Comparison of ENCODE assay signal across 10 cellular contexts in the genomic region with DNA sequence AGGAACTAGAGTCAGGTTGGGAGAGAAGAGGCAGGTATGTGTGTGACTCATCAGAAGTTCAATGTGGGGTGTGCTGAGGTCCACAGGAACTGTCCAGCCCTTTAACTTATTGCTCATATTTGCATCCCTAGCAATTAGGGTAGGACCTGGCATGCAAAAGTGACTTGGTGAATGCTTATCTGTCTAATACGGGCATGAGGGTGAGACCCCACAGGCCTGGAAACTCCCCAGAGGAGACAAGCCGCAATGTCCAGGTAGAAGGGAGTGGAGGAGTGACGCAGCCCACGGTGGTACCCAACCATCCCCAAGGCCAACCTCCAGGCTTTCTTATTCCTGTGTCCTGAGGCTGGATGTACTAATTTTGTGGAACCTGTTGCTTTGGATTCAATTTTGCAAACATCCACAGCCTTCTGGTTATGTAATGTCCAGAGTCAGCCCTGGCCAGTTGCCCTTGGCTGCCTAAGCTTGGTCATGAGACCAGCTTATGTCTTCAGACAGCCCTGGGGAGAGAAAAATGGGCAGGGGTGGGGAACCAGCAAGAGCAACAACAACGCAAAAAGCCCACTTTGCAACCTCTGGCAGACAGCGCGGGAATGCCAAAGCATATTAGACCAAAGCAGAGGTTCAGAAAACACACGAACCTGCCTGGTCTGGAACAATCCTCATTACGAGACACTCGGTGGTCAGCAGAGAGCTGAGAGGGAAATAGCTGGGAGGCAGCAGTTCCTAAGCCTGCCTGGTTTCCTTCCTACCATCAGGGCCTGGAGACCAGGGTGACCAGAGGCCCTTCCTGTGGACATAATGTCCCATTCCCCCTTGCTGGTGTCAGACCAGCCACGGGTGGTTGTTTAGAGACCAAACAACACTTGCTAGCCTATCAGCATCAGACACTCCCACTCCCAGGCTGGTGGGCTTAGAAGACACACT. TPM values are rescaled to one million over a fixed set of nuclear protein-coding genes. Genes with fewer than 3 reads are reported as not detected.
DNase-seq lines count a peak whose midpoint lies in the region; ATAC-seq and TF ChIP-seq lines count a peak whose summit lies in the region.
"Had no signal": no experiment of that assay in that cellular context is flagged by ENCODE, and none has a peak within 500 bp of the region (broad histone marks: within the 10 kb centered on the region; RNA-seq: fewer than 3 reads in every experiment).

No MANE protein-coding gene starts in this region.

- no peak overlapping the region for H2AFZ ChIP-seq in neural progenitor cell (replicated peaks)

- H3K9me3 ChIP-seq in esophagus muscularis mucosa (no peaks in the 10 kb centered on the region), right lobe of liver (no peaks in the 10 kb centered on the region), sigmoid colon (no peaks in the 10 kb centered on the region), neural progenitor cell (ENCODE audit: low read depth) (no peaks in the 10 kb centered on the region)

- ATAC-seq in right lobe of liver (peak; percentile 41 to 76 (median 68)), GM21423 (IDR thresholded peaks at IDR 0.05; ENCODE audit: unreplicated experiment) (no peak), GM18867 (IDR thresholded peaks at IDR 0.05; ENCODE audit: unreplicated experiment) (no peak)

- POLR2A ChIA-PET in BJ (lab: Charles Lee): no interaction called here

- H3K27ac ChIP-seq in esophagus muscularis mucosa (replicated peaks in 1 of 4): peak overlapping the region; percentile 80 to 83 (median 83)
- H3K27ac ChIP-seq in right lobe of liver: peak overlapping the region in 2 of 3 donors; percentile 3 to 12
- peak overlapping the region; percentile 70 to 82 (median 78) for H3K27ac ChIP-seq in sigmoid colon
- H3K27ac ChIP-seq in neural progenitor cell: no peak overlapping the region

- H3K4me2 ChIP-seq in neural progenitor cell: no peak overlapping the region

- H3K9me3 Mint-ChIP-seq in neural progenitor cell: no peaks in the 10 kb centered on the region

- intact Hi-C loops in esophagus muscularis mucosa (cut with DNase I): no loop called here
- intact Hi-C loops in right lobe of liver (cut with DNase I): no loop called here
- intact Hi-C loops in sigmoid colon (cut with DNase I): loop anchor here (2.0 to 5.0 kb wide), 2 partner anchors 48 to 56 kb away; no protein-coding TSS in a partner anchor

- H3K36me3 ChIP-seq in BJ (ENCODE audit: control insufficient read depth, insufficient read depth, low read length) (peaks cover 33% of the 10 kb centered on the region), esophagus muscularis mucosa (peaks cover 15 to 68% (median 34%) of the 10 kb centered on the region in 4 donors), right lobe of liver (peaks cover 0 to 6% (median 0%) of the 10 kb centered on the region in 4 donors), sigmoid colon (peaks cover 0 to 21% (median 0%) of the 10 kb centered on the region in 4 donors), neural progenitor cell (no peaks in the 10 kb centered on the region)

- WGBS in esophagus muscularis mucosa: 45% methylated on average over 11 of the region's 11 CpGs
- WGBS in right lobe of liver (ENCODE audit: insufficient coverage, low coverage, low lambda C conversion rate, missing lambda C conversion rate): 59% methylated on average over 6 of the region's 11 CpGs
- 80 to 81% methylated on average over 11 of the region's 11 CpGs for WGBS in sigmoid colon, 2 donors

- TF ChIP-seq EP300 in esophagus muscularis mucosa (IDR thresholded peaks at IDR 0.05) (no peak), sigmoid colon (IDR thresholded peaks at IDR 0.05) (peak in 2 of 4 donors; percentile 3 to 79)

- peaks cover 96 to 100% (median 99%) of the 10 kb centered on the region in 4 donors for H3K4me1 ChIP-seq in esophagus muscularis mucosa
- peaks cover 0 to 12% (median 2%) of the 10 kb centered on the region in 4 donors for H3K4me1 ChIP-seq in right lobe of liver
- H3K4me1 ChIP-seq in sigmoid colon: peaks cover 0 to 76% (median 71%) of the 10 kb centered on the region in 4 donors
- no peaks in the 10 kb centered on the region for H3K4me1 ChIP-seq in neural progenitor cell

- no peak overlapping the region for H3K4me3 ChIP-seq in BJ (ENCODE audit: low read depth, low read length)
- H3K4me3 ChIP-seq in esophagus muscularis mucosa: peak overlapping the region in 1 of 4 donors; percentile 13
- no peak overlapping the region for H3K4me3 ChIP-seq in right lobe of liver
- no peak overlapping the region for H3K4me3 ChIP-seq in sigmoid colon
- no peak overlapping the region for H3K4me3 ChIP-seq in neural progenitor cell

- H3K27ac Mint-ChIP-seq in neural progenitor cell: no peak overlapping the region

- no peak for TF ChIP-seq POLR2A in esophagus muscularis mucosa (IDR thresholded peaks at IDR 0.05; ENCODE audit: low read depth)
- TF ChIP-seq POLR2A in right lobe of liver (IDR thresholded peaks at IDR 0.05): no peak
- TF ChIP-seq POLR2A in sigmoid colon (IDR thresholded peaks at IDR 0.05): no peak

- no peaks in the 10 kb centered on the region for H3F3A ChIP-seq in neural progenitor cell (ENCODE audit: low read depth)

- peaks cover 6% of the 10 kb centered on the region for H3K4me1 Mint-ChIP-seq in neural progenitor cell

- no peak overlapping the region for H3K4me3 Mint-ChIP-seq in neural progenitor cell

- no peak for TF ChIP-seq CTCF in BJ (IDR thresholded peaks at IDR 0.05; ENCODE audit: insufficient read depth, low read depth, low read length)
- TF ChIP-seq CTCF in esophagus muscularis mucosa (IDR thresholded peaks at IDR 0.05): no peak
- no peak for TF ChIP-seq CTCF in right lobe of liver (IDR thresholded peaks at IDR 0.05)
- no peak for TF ChIP-seq CTCF in sigmoid colon (IDR thresholded peaks at IDR 0.05)
- no peak for TF ChIP-seq CTCF in neural progenitor cell (IDR thresholded peaks at IDR 0.05)

- no peaks in the 10 kb centered on the region for H3K79me2 ChIP-seq in neural progenitor cell (ENCODE audit: low read depth)

- DNase-seq in BJ (ENCODE audit: low read depth) (peak; percentile 6), esophagus muscularis mucosa (ENCODE audit: extremely low spot score) (peak; percentile 94), right lobe of liver (peak; percentile 64 to 82 (median 82)), sigmoid colon (peak; percentile 97), NCI-H1930 (lab: John Stamatoyannopoulos, UW) (no peak), neural progenitor cell (ENCODE audit: low spot score) (no peak)
- DNase-seq: activated T-cell treated with anti-CD3 and anti-CD28 coated beads, Interleukin-2, amount 50 U/mL, for 1 hour; NCI-H2227 treated with DMSO at 0.1 percent for 48 hours had no signal

- no peak overlapping the region for H3K9ac ChIP-seq in neural progenitor cell

- H3K36me3 Mint-ChIP-seq in neural progenitor cell: no peaks in the 10 kb centered on the region

- H3K27me3 ChIP-seq in BJ (ENCODE audit: control insufficient read depth, insufficient read depth, low read length): no peaks in the 10 kb centered on the region
- H3K27me3 ChIP-seq in esophagus muscularis mucosa: no peaks in the 10 kb centered on the region
- H3K27me3 ChIP-seq in right lobe of liver: no peaks in the 10 kb centered on the region
- no peaks in the 10 kb centered on the region for H3K27me3 ChIP-seq in sigmoid colon
- no peaks in the 10 kb centered on the region for H3K27me3 ChIP-seq in neural progenitor cell

- no peaks in the 10 kb centered on the region for H3K27me3 Mint-ChIP-seq in neural progenitor cell (ENCODE audit: insufficient read depth, low read depth)

- no peaks in the 10 kb centered on the region for H4K20me1 ChIP-seq in neural progenitor cell (ENCODE audit: low read depth)

- CTCF ChIA-PET in BJ (lab: Yijun Ruan, JAX): interaction anchor here (0.6 to 1.2 kb wide), 2 partner anchors 10 to 958 kb away, joined by 3 read pairs; no protein-coding TSS in a partner anchor

RNA-seq across cellular contexts. Expression of a gene that starts 49.3 kb away (rescaled TPM):
- polyA plus RNA-seq in BJ (2011; rRNA removed) (544 and 558 TPM in 2 replicates), sigmoid colon (10 to 100 TPM in 2 of 3 donors, 1 to 10 TPM in 1; 4.6 to 40.0 (median 10.2) TPM)
- 271 and 326 TPM in 2 replicates for polyA minus RNA-seq in BJ (2011; rRNA and poly(A)+ RNA removed)
- total RNA-seq in esophagus muscularis mucosa (100 to 1,000 TPM; 566 to 898 (median 683) TPM), right lobe of liver (10 to 100 TPM; 21.9 to 58.6 (median 52.7) TPM), sigmoid colon (100 to 1,000 TPM; 120 to 295 (median 205) TPM), neural progenitor cell (ENCODE audit: low replicate concordance) (6.3 and 6.9 TPM in 2 replicates)

Comparison
In these comparisons a context has a peak if more than half of its experiments do, and no peak if none do; other contexts are left out.
1. DNase-seq: peak in BJ (single experiment), esophagus muscularis mucosa (single experiment), right lobe of liver (3 of 3) and sigmoid colon (single experiment); none in NCI-H1930 (0 of 2) and neural progenitor cell (single experiment).
2. ATAC-seq: peak in right lobe of liver (4 of 4); none in GM21423 (single experiment) and GM18867 (single experiment).